In the genomic region with DNA sequence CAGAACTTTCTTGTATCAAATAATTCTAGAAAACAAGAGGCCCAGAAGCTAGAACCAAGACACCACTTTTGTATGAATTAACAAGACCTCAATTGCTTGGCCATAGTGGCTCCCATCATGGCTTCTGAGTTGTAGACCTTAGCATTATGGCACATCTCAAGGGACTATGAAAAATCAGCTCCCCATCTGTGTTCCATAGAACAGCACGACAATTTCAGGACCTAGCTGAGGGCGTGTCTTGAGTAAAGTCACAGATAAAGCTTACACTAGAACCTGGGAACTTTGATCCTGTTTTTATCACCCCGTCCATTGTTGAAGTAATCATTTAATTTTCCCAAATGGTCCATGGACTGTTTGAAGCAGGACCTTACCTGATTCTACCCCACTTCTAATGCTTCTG, we compare ENCODE assay signal across 21 cellular contexts. TPM values are rescaled to one million over a fixed set of nuclear protein-coding genes. Genes with fewer than 3 reads are reported as not detected.
DNase-seq lines count a peak whose midpoint lies in the region; ATAC-seq, FAIRE-seq and TF ChIP-seq lines count a peak whose summit lies in the region.
"Had no signal": no experiment of that assay in that cellular context is flagged by ENCODE, and none has a peak within 500 bp of the region (broad histone marks: within the 10 kb centered on the region; RNA-seq: fewer than 3 reads in every experiment).

No MANE protein-coding gene starts in this region.

- FAIRE-seq in frontal cortex (lab: Jason Lieb, UNC) = no peak
- FAIRE-seq: D721Med, GM12892, GM18507 had no signal

- no peaks in the 10 kb centered on the region for H3K9me3 Mint-ChIP-seq in natural killer cell treated with Interleukin-12 subunit alpha and Interleukin-12 subunit beta and Interleukin-15 and Interleukin-18, amount 100 ng/mL, for 72 hours
- H3K9me3 Mint-ChIP-seq in natural killer cell (no peaks in the 10 kb centered on the region), T-cell (no peaks in the 10 kb centered on the region)
- no peaks in the 10 kb centered on the region for H3K9me3 Mint-ChIP-seq in activated CD8-positive, alpha-beta T cell treated with anti-CD3 and anti-CD28 coated beads for 36 hours

- no peaks in the 10 kb centered on the region for H3K4me1 ChIP-seq in vagina

- H3K27ac ChIP-seq in vagina = no peak overlapping the region
- H3K27ac ChIP-seq: PC-9, RWPE1 had no signal

- TF ChIP-seq POLR2A in vagina (IDR thresholded peaks at IDR 0.05) = no peak

- H3K27me3 Mint-ChIP-seq in natural killer cell treated with Interleukin-12 subunit alpha and Interleukin-12 subunit beta and Interleukin-15 and Interleukin-18, amount 100 ng/mL, for 72 hours = no peaks in the 10 kb centered on the region
- no peaks in the 10 kb centered on the region for H3K27me3 Mint-ChIP-seq in natural killer cell (ENCODE audit: low read depth in 2 of 2)
- no peaks in the 10 kb centered on the region for H3K27me3 Mint-ChIP-seq in T-cell
- H3K27me3 Mint-ChIP-seq in activated CD8-positive, alpha-beta T cell treated with anti-CD3 and anti-CD28 coated beads for 36 hours = no peaks in the 10 kb centered on the region

- no peak overlapping the region for H3K4me3 ChIP-seq in vagina
- H3K4me3 ChIP-seq: BLaER1 treated with 17β-estradiol and CSF1 and Interleukin-3, amounts not matched to agents 10 nM and 100 nM; PC-9 had no signal

- no peaks in the 10 kb centered on the region for H3K36me3 ChIP-seq in vagina

- TF ChIP-seq CTCF in natural killer cell (IDR thresholded peaks at IDR 0.05) (no peak), vagina (IDR thresholded peaks at IDR 0.05) (no peak)
- TF ChIP-seq CTCF in activated CD8-positive, alpha-beta T cell treated with anti-CD3 and anti-CD28 coated beads for 36 hours (IDR thresholded peaks at IDR 0.05) = no peak

- no peaks in the 10 kb centered on the region for H3K9me3 ChIP-seq in vagina
- H3K9me3 ChIP-seq: BLaER1 treated with 17β-estradiol and CSF1 and Interleukin-3, amounts not matched to agents 10 nM and 100 nM had no signal

- H3K4me3 Mint-ChIP-seq in natural killer cell treated with Interleukin-12 subunit alpha and Interleukin-12 subunit beta and Interleukin-15 and Interleukin-18, amount 100 ng/mL, for 72 hours = no peak overlapping the region
- H3K4me3 Mint-ChIP-seq in natural killer cell (no peak overlapping the region), T-cell (no peak overlapping the region)
- H3K4me3 Mint-ChIP-seq in activated CD8-positive, alpha-beta T cell treated with anti-CD3 and anti-CD28 coated beads for 36 hours = no peak overlapping the region

- peak overlapping the region; percentile 52 to 87 for H3K27ac Mint-ChIP-seq in natural killer cell treated with Interleukin-12 subunit alpha and Interleukin-12 subunit beta and Interleukin-15 and Interleukin-18, amount 100 ng/mL, for 72 hours
- H3K27ac Mint-ChIP-seq in natural killer cell = peak overlapping the region in 1 of 2 donors; percentile 39
- H3K27ac Mint-ChIP-seq in T-cell = peak overlapping the region; percentile 50 to 68
- no peak overlapping the region for H3K27ac Mint-ChIP-seq in activated CD8-positive, alpha-beta T cell treated with anti-CD3 and anti-CD28 coated beads for 36 hours

- H3K36me3 Mint-ChIP-seq in natural killer cell treated with Interleukin-12 subunit alpha and Interleukin-12 subunit beta and Interleukin-15 and Interleukin-18, amount 100 ng/mL, for 72 hours = no peaks in the 10 kb centered on the region
- H3K36me3 Mint-ChIP-seq in natural killer cell = no peaks in the 10 kb centered on the region
- H3K36me3 Mint-ChIP-seq in T-cell = peaks cover 50% of the 10 kb centered on the region
- peaks cover 3% of the 10 kb centered on the region for H3K36me3 Mint-ChIP-seq in activated CD8-positive, alpha-beta T cell treated with anti-CD3 and anti-CD28 coated beads for 36 hours (ENCODE audit: low read depth)

- no peaks in the 10 kb centered on the region for H3K27me3 ChIP-seq in vagina
- H3K27me3 ChIP-seq: BLaER1 treated with 17β-estradiol and CSF1 and Interleukin-3, amounts not matched to agents 10 nM and 100 nM had no signal

- DNase-seq in natural killer cell treated with Interleukin-12 subunit alpha and Interleukin-12 subunit beta and Interleukin-15 and Interleukin-18, amount 100 ng/mL, for 72 hours (ENCODE audit: low spot score) = no peak
- DNase-seq in natural killer cell = no peak
- DNase-seq in T-cell = no peak
- DNase-seq in left colon = no peak
- DNase-seq in activated CD8-positive, alpha-beta T cell treated with anti-CD3 and anti-CD28 coated beads for 36 hours = no peak
- no peak for DNase-seq in frontal cortex (ENCODE audit: low spot score in 2 of 2)
- no peak for DNase-seq in vagina (ENCODE audit: extremely low spot score in 2 of 2)
- DNase-seq: KG1, NCI-H1417, NCI-H187, NCI-H2107, NCI-H2227 treated with DMSO at 0.1 percent for 48 hours, NCI-H510A treated with DMSO at 0.1 percent for 48 hours, NCI-H82, PC-9, SIG-M5 had no signal

- POLR2A ChIA-PET in T-cell (lab: Charles Lee) = no interaction called here
- POLR2A ChIA-PET in activated CD8-positive, alpha-beta T cell treated with anti-CD3 and anti-CD28 coated beads for 36 hours (lab: Charles Lee) = interaction anchor here (0.9 to 2.2 kb wide), 7 partner anchors 9 to 197 kb away, joined by 3 to 10 read pairs (median 4); no protein-coding TSS in a partner anchor

- CTCF ChIA-PET in T-cell (lab: Charles Lee) = interaction anchor here (0.7 to 1.4 kb wide), 3 partner anchors 15 to 95 kb away, joined by 3 to 6 read pairs (median 4); no protein-coding TSS in a partner anchor
- CTCF ChIA-PET in activated CD8-positive, alpha-beta T cell treated with anti-CD3 and anti-CD28 coated beads for 36 hours (lab: Charles Lee) = interaction anchor here (0.9 to 2.5 kb wide), 7 partner anchors 11 to 114 kb away, joined by 3 to 11 read pairs (median 6); no protein-coding TSS in a partner anchor

- peaks cover 69 to 89% of the 10 kb centered on the region in 2 donors for H3K4me1 Mint-ChIP-seq in natural killer cell treated with Interleukin-12 subunit alpha and Interleukin-12 subunit beta and Interleukin-15 and Interleukin-18, amount 100 ng/mL, for 72 hours (ENCODE audit: low read depth in 2 of 2)
- H3K4me1 Mint-ChIP-seq in natural killer cell (peaks cover 86 to 87% of the 10 kb centered on the region in 2 donors), T-cell (peaks cover 91 to 97% (median 94%) of the 10 kb centered on the region in 3 donors)
- peaks cover 85% of the 10 kb centered on the region for H3K4me1 Mint-ChIP-seq in activated CD8-positive, alpha-beta T cell treated with anti-CD3 and anti-CD28 coated beads for 36 hours (ENCODE audit: low read depth)

- no peak for ATAC-seq in natural killer cell treated with Interleukin-12 subunit alpha and Interleukin-12 subunit beta and Interleukin-15 and Interleukin-18, amount 100 ng/mL, for 72 hours
- ATAC-seq in natural killer cell (no peak), T-cell (replicated peaks in 1 of 4) (no peak), left colon (peak; percentile 92)
- no peak for ATAC-seq in activated CD8-positive, alpha-beta T cell treated with anti-CD3 and anti-CD28 coated beads for 36 hours

- intact Hi-C loops in natural killer cell (cut with micrococcal nuclease) (no loop called here), left colon (cut with DNase I, micrococcal nuclease) (no loop called here), vagina (cut with DNase I) (no loop called here)
- intact Hi-C loops in activated CD8-positive, alpha-beta T cell treated with anti-CD3 and anti-CD28 coated beads for 36 hours (cut with micrococcal nuclease) = no loop called here

RNA-seq across cellular contexts. Expression of a gene that starts 44.8 kb away (rescaled TPM):
- total RNA-seq in natural killer cell treated with Interleukin-12 subunit alpha and Interleukin-12 subunit beta and Interleukin-15 and Interleukin-18, amount 100 ng/mL, for 72 hours = 100 to 1,000 TPM in 1 of 2 donors, 10 to 100 TPM in 1; 67.8 to 121 TPM
- 100 to 1,000 TPM in 1 of 3 donors, 10 to 100 TPM in 2; 62.1 to 171 (median 98.2) TPM for total RNA-seq in natural killer cell
- 100 to 1,000 TPM in 3 of 5 donors, 10 to 100 TPM in 2; 87.0 to 117 (median 104) TPM for total RNA-seq in T-cell
- total RNA-seq in left colon = 10 to 100 TPM; 17.7 to 25.8 TPM
- 10 to 100 TPM; 18.7 to 19.0 TPM for total RNA-seq in activated CD8-positive, alpha-beta T cell treated with anti-CD3 and anti-CD28 coated beads for 36 hours
- total RNA-seq in frontal cortex = 0.41 TPM
- 62.1 TPM for total RNA-seq in vagina

Comparison
In these comparisons a context has a peak if more than half of its experiments do, and no peak if none do; other contexts are left out.
1. RNA of a gene that starts 44.8 kb away (total RNA-seq): 67.8 to 121 TPM in natural killer cell treated with Interleukin-12 subunit alpha and Interleukin-12 subunit beta and Interleukin-15 and Interleukin-18, amount 100 ng/mL, for 72 hours, 87.0 to 117 TPM in T-cell, 62.1 to 171 TPM in natural killer cell, 62.1 TPM in vagina (single experiment), 17.7 to 25.8 TPM in left colon and 18.7 to 19.0 TPM in activated CD8-positive, alpha-beta T cell treated with anti-CD3 and anti-CD28 coated beads for 36 hours; 0.41 TPM in frontal cortex (single experiment); every median in the first group is over 10 times any median in the second.